Comparison of ENCODE assay signal across 14 cellular contexts in genomic region chr10:124655191-124656112, GRCh38.
DNase-seq lines count a peak whose midpoint lies in the region; ATAC-seq and TF ChIP-seq lines count a peak whose summit lies in the region.
"Had no signal": no experiment of that assay in that cellular context is flagged by ENCODE, and none has a peak within 500 bp of the region (broad histone marks: within the 10 kb centered on the region; RNA-seq: fewer than 3 reads in every experiment).

No MANE protein-coding gene starts in this region.

- no peaks in the 10 kb centered on the region for H3K27me3 Mint-ChIP-seq in activated naive CD4-positive, alpha-beta T cell treated with anti-CD3 and anti-CD28 coated beads, Interleukin-2, amount 10 ng/mL, durations not matched to agents 7 days and 5 days
- no peaks in the 10 kb centered on the region for H3K27me3 Mint-ChIP-seq in dendritic cell treated with granulocyte-macrophage colony-stimulating factor and Interleukin-4, amounts not matched to agents 40 ng/mL and 50 ng/mL, for 4 days
- H3K27me3 Mint-ChIP-seq in naive thymus-derived CD4-positive, alpha-beta T cell, result no peaks in the 10 kb centered on the region

- DNase-seq in activated naive CD4-positive, alpha-beta T cell treated with anti-CD3 and anti-CD28 coated beads, Interleukin-2, amount 10 ng/mL, durations not matched to agents 7 days and 5 days, result no peak
- no peak for DNase-seq in activated naive CD4-positive, alpha-beta T cell treated with anti-CD3 and anti-CD28 coated beads, Interleukin-2, amount 50 U/mL, for 72 hours (ENCODE audit: low spot score in 2 of 2)
- no peak for DNase-seq in naive thymus-derived CD4-positive, alpha-beta T cell
- DNase-seq in upper lobe of right lung (no peak), D341Med (ENCODE audit: low spot score) (no peak)
- DNase-seq: activated CD4-positive, CD25-positive, alpha-beta regulatory T cell treated with anti-CD3 and anti-CD28 coated beads, Interleukin-2, amount 50 U/mL, for 72 hours; activated gamma-delta T cell treated with Interleukin-2 at 50 U/mL for 16 hours; central memory CD4-positive, alpha-beta T cell; HFFc6; NCI-H1417 treated with DMSO at 0.1 percent for 48 hours; NCI-H748 treated with DMSO at 0.1 percent for 48 hours had no signal

- peaks cover 0 to 8% (median 0%) of the 10 kb centered on the region in 3 experiments for H3K36me3 ChIP-seq in naive thymus-derived CD4-positive, alpha-beta T cell (ENCODE audit: control insufficient read depth in 2 of 3, insufficient read depth in 3 of 3, low read length in 3 of 3)
- no peaks in the 10 kb centered on the region for H3K36me3 ChIP-seq in upper lobe of right lung

- no peak for TF ChIP-seq CTCF in upper lobe of right lung (IDR thresholded peaks at IDR 0.05)

- H3K4me1 Mint-ChIP-seq in activated naive CD4-positive, alpha-beta T cell treated with anti-CD3 and anti-CD28 coated beads, Interleukin-2, amount 10 ng/mL, durations not matched to agents 7 days and 5 days, result peaks cover 76% of the 10 kb centered on the region
- H3K4me1 Mint-ChIP-seq in dendritic cell treated with granulocyte-macrophage colony-stimulating factor and Interleukin-4, amounts not matched to agents 40 ng/mL and 50 ng/mL, for 4 days (ENCODE audit: low read depth), result peaks cover 66% of the 10 kb centered on the region
- H3K4me1 Mint-ChIP-seq in naive thymus-derived CD4-positive, alpha-beta T cell, result peaks cover 51 to 93% (median 81%) of the 10 kb centered on the region in 7 donors

- H3K4me3 Mint-ChIP-seq in activated naive CD4-positive, alpha-beta T cell treated with anti-CD3 and anti-CD28 coated beads, Interleukin-2, amount 10 ng/mL, durations not matched to agents 7 days and 5 days, result no peak overlapping the region
- no peak overlapping the region for H3K4me3 Mint-ChIP-seq in dendritic cell treated with granulocyte-macrophage colony-stimulating factor and Interleukin-4, amounts not matched to agents 40 ng/mL and 50 ng/mL, for 4 days
- H3K4me3 Mint-ChIP-seq in naive thymus-derived CD4-positive, alpha-beta T cell, result peak overlapping the region in 5 of 10 donors; percentile 9 to 73 (median 48)
- H3K4me3 Mint-ChIP-seq: HFFc6 had no signal

- H3K9me3 ChIP-seq in naive thymus-derived CD4-positive, alpha-beta T cell (ENCODE audit: control insufficient read depth in 2 of 3, low read length in 3 of 3), result no peaks in the 10 kb centered on the region
- no peaks in the 10 kb centered on the region for H3K9me3 ChIP-seq in upper lobe of right lung

- ATAC-seq in activated naive CD4-positive, alpha-beta T cell treated with anti-CD3 and anti-CD28 coated beads, Interleukin-2, amount 50 U/mL, for 72 hours, result no peak
- ATAC-seq in naive thymus-derived CD4-positive, alpha-beta T cell, result no peak
- no peak for ATAC-seq in upper lobe of right lung
- ATAC-seq in GM19455 (IDR thresholded peaks at IDR 0.05; ENCODE audit: unreplicated experiment), result no peak
- ATAC-seq in HG02571 (IDR thresholded peaks at IDR 0.05; ENCODE audit: unreplicated experiment), result no peak

- intact Hi-C loops in dendritic cell treated with granulocyte-macrophage colony-stimulating factor and Interleukin-4, amounts not matched to agents 40 ng/mL and 50 ng/mL, for 4 days (cut with micrococcal nuclease), result no loop called here
- intact Hi-C loops in naive thymus-derived CD4-positive, alpha-beta T cell (cut with micrococcal nuclease), result no loop called here
- intact Hi-C loops in upper lobe of right lung (cut with DNase I), result no loop called here

- peak overlapping the region; percentile 10 for H3K27ac Mint-ChIP-seq in activated naive CD4-positive, alpha-beta T cell treated with anti-CD3 and anti-CD28 coated beads, Interleukin-2, amount 10 ng/mL, durations not matched to agents 7 days and 5 days
- H3K27ac Mint-ChIP-seq in activated naive CD4-positive, alpha-beta T cell treated with anti-CD3 and anti-CD28 coated beads, Interleukin-2, amount 50 U/mL, for 72 hours, result no peak overlapping the region
- H3K27ac Mint-ChIP-seq in dendritic cell treated with granulocyte-macrophage colony-stimulating factor and Interleukin-4, amounts not matched to agents 40 ng/mL and 50 ng/mL, for 4 days, result peak overlapping the region; percentile 50
- peak overlapping the region; percentile 5 to 74 (median 60) for H3K27ac Mint-ChIP-seq in naive thymus-derived CD4-positive, alpha-beta T cell
- H3K27ac Mint-ChIP-seq: HFFc6 had no signal

- H3K36me3 Mint-ChIP-seq in activated naive CD4-positive, alpha-beta T cell treated with anti-CD3 and anti-CD28 coated beads, Interleukin-2, amount 10 ng/mL, durations not matched to agents 7 days and 5 days, result peaks cover 26% of the 10 kb centered on the region
- H3K36me3 Mint-ChIP-seq in activated naive CD4-positive, alpha-beta T cell treated with anti-CD3 and anti-CD28 coated beads, Interleukin-2, amount 50 U/mL, for 72 hours, result no peaks in the 10 kb centered on the region
- peaks cover 38% of the 10 kb centered on the region for H3K36me3 Mint-ChIP-seq in dendritic cell treated with granulocyte-macrophage colony-stimulating factor and Interleukin-4, amounts not matched to agents 40 ng/mL and 50 ng/mL, for 4 days (ENCODE audit: low read depth)
- H3K36me3 Mint-ChIP-seq in naive thymus-derived CD4-positive, alpha-beta T cell, result peaks cover 0 to 10% (median 4%) of the 10 kb centered on the region in 5 donors

- POLR2A ChIA-PET in naive thymus-derived CD4-positive, alpha-beta T cell (lab: Charles Lee), result interaction anchor here (0.6 to 1.5 kb wide), 7 partner anchors 8 to 1397 kb away, joined by 3 to 8 read pairs (median 4); no protein-coding TSS in a partner anchor

- CTCF ChIA-PET in activated naive CD4-positive, alpha-beta T cell treated with anti-CD3 and anti-CD28 coated beads, Interleukin-2, amount 10 ng/mL, durations not matched to agents 7 days and 5 days (lab: Charles Lee), result interaction anchor here (0.9 to 1.1 kb wide), 2 partner anchors 64 to 86 kb away, joined by 3 to 4 read pairs; no protein-coding TSS in a partner anchor
- CTCF ChIA-PET in naive thymus-derived CD4-positive, alpha-beta T cell (lab: Charles Lee), result interaction anchor here (0.9 to 2.0 kb wide), 3 partner anchors 10 to 63 kb away, joined by 3 to 10 read pairs (median 4); no protein-coding TSS in a partner anchor

- no peaks in the 10 kb centered on the region for H3K27me3 ChIP-seq in naive thymus-derived CD4-positive, alpha-beta T cell (ENCODE audit: control insufficient read depth in 2 of 2, insufficient read depth in 2 of 2, low read length in 2 of 2)
- no peaks in the 10 kb centered on the region for H3K27me3 ChIP-seq in upper lobe of right lung

- no peak overlapping the region for H3K4me3 ChIP-seq in naive thymus-derived CD4-positive, alpha-beta T cell (ENCODE audit: low read length)
- H3K4me3 ChIP-seq in upper lobe of right lung, result no peak overlapping the region

- no peaks in the 10 kb centered on the region for H3K9me3 Mint-ChIP-seq in activated naive CD4-positive, alpha-beta T cell treated with anti-CD3 and anti-CD28 coated beads, Interleukin-2, amount 10 ng/mL, durations not matched to agents 7 days and 5 days
- H3K9me3 Mint-ChIP-seq in activated naive CD4-positive, alpha-beta T cell treated with anti-CD3 and anti-CD28 coated beads, Interleukin-2, amount 50 U/mL, for 72 hours, result no peaks in the 10 kb centered on the region
- H3K9me3 Mint-ChIP-seq in dendritic cell treated with granulocyte-macrophage colony-stimulating factor and Interleukin-4, amounts not matched to agents 40 ng/mL and 50 ng/mL, for 4 days, result no peaks in the 10 kb centered on the region
- H3K9me3 Mint-ChIP-seq in naive thymus-derived CD4-positive, alpha-beta T cell, result peaks cover 0 to 1% (median 0%) of the 10 kb centered on the region in 11 donors
- H3K9me3 Mint-ChIP-seq: HFFc6 had no signal

- no peak overlapping the region for H3K27ac ChIP-seq in naive thymus-derived CD4-positive, alpha-beta T cell (ENCODE audit: low read depth, low read length)
- peak overlapping the region; percentile 78 for H3K27ac ChIP-seq in upper lobe of right lung

- peaks cover 62 to 91% of the 10 kb centered on the region in 2 donors for H3K4me1 ChIP-seq in naive thymus-derived CD4-positive, alpha-beta T cell (ENCODE audit: control insufficient read depth in 2 of 2, insufficient read depth in 2 of 2, low read length in 2 of 2)
- H3K4me1 ChIP-seq in upper lobe of right lung, result peaks cover 58% of the 10 kb centered on the region

Comparison
In these comparisons a context has a peak if more than half of its experiments do, and no peak if none do; other contexts are left out.
1. H3K27ac Mint-ChIP-seq: peak in activated naive CD4-positive, alpha-beta T cell treated with anti-CD3 and anti-CD28 coated beads, Interleukin-2, amount 10 ng/mL, durations not matched to agents 7 days and 5 days (single experiment), dendritic cell treated with granulocyte-macrophage colony-stimulating factor and Interleukin-4, amounts not matched to agents 40 ng/mL and 50 ng/mL, for 4 days (single experiment) and naive thymus-derived CD4-positive, alpha-beta T cell (9 of 9); none in activated naive CD4-positive, alpha-beta T cell treated with anti-CD3 and anti-CD28 coated beads, Interleukin-2, amount 50 U/mL, for 72 hours (0 of 2).